8 cellular contexts compared by ENCODE assay signal in genomic region chr7:120856621-120857352, GRCh38. TPM values are rescaled to one million over a fixed set of nuclear protein-coding genes. Genes with fewer than 3 reads are reported as not detected.
DNase-seq lines count a peak whose midpoint lies in the region; ATAC-seq, FAIRE-seq and TF ChIP-seq lines count a peak whose summit lies in the region.

No MANE protein-coding gene starts in this region.

- H3K9me3 ChIP-seq in HepG2 (ENCODE audit: low read length), result no peaks in the 10 kb centered on the region
- no peaks in the 10 kb centered on the region for H3K9me3 ChIP-seq in stomach smooth muscle (ENCODE audit: control insufficient read depth in 2 of 2, low read length in 2 of 2)

- TF ChIP-seq CTCF in GM12864 (IDR thresholded peaks at IDR 0.05; ENCODE audit: low read depth, low read length, missing control alignments) (peak; percentile 18), HL-60 (IDR thresholded peaks at IDR 0.05; ENCODE audit: insufficient read depth, low read length) (no peak), HepG2 (CRISPR knock-in tag; IDR thresholded peaks at IDR 0.05) (no peak)

- no peak overlapping the region for H2AFZ ChIP-seq in HepG2 (ENCODE audit: low read length)

- BruUV-seq in HepG2 (replicated peaks; lab: Mats Ljungman, UMichigan), result no TSS peak

- peak overlapping the region; percentile 86 for H3K4me2 ChIP-seq in HepG2 (ENCODE audit: low read depth, low read length)

- POLR2A ChIA-PET in HepG2 (lab: Yijun Ruan, JAX), result no interaction called here

- H3K27ac ChIP-seq in HL-60 (replicated peaks) (no peak overlapping the region), HepG2 (ENCODE audit: extremely low read length, insufficient read depth, low read length) (no peak overlapping the region), stomach smooth muscle (ENCODE audit: low read length) (no peak overlapping the region)

- intact Hi-C loops in dendritic cell treated with granulocyte-macrophage colony-stimulating factor and Interleukin-4, amounts not matched to agents 40 ng/mL and 50 ng/mL, for 4 days (cut with micrococcal nuclease), result no loop called here
- intact Hi-C loops in HepG2 (cut with micrococcal nuclease; ENCODE audit: unreplicated experiment), result loop anchor here (1.0 to 5.0 kb wide), 4 partner anchors 42 to 85 kb away; no protein-coding TSS in a partner anchor

- peaks cover 18% of the 10 kb centered on the region for H3K4me1 Mint-ChIP-seq in dendritic cell treated with granulocyte-macrophage colony-stimulating factor and Interleukin-4, amounts not matched to agents 40 ng/mL and 50 ng/mL, for 4 days (ENCODE audit: low read depth)

- CTCF ChIA-PET in HepG2 (lab: Yijun Ruan, JAX; ENCODE audit: low intra/inter-chr PET ratio, low total read pairs), result no interaction called here

- H3K9ac ChIP-seq in HepG2 (ENCODE audit: insufficient read depth, low read depth, low read length) (no peak overlapping the region), stomach smooth muscle (ENCODE audit: low read length in 2 of 2) (peak overlapping the region; percentile 30 to 70)

- H3K9me3 Mint-ChIP-seq in dendritic cell treated with granulocyte-macrophage colony-stimulating factor and Interleukin-4, amounts not matched to agents 40 ng/mL and 50 ng/mL, for 4 days, result no peaks in the 10 kb centered on the region

- H3K4me3 Mint-ChIP-seq in dendritic cell treated with granulocyte-macrophage colony-stimulating factor and Interleukin-4, amounts not matched to agents 40 ng/mL and 50 ng/mL, for 4 days, result peak overlapping the region; percentile 70

- TF ChIP-seq EP300 in HepG2 (IDR thresholded peaks at IDR 0.05; ENCODE audit: low read depth in 2 of 2, low read length in 2 of 2) (no peak), HepG2 (CRISPR knock-in tag; IDR thresholded peaks at IDR 0.05; ENCODE audit: borderline replicate concordance) (no peak)

- H3K36me3 Mint-ChIP-seq in dendritic cell treated with granulocyte-macrophage colony-stimulating factor and Interleukin-4, amounts not matched to agents 40 ng/mL and 50 ng/mL, for 4 days (ENCODE audit: low read depth), result no peaks in the 10 kb centered on the region

- H3K36me3 ChIP-seq in HepG2 (replicated peaks in 1 of 2; ENCODE audit: control insufficient read depth in 1 of 2, insufficient read depth in 2 of 2, low read length in 2 of 2) (no peaks in the 10 kb centered on the region), stomach smooth muscle (ENCODE audit: control insufficient read depth in 2 of 2, insufficient read depth in 2 of 2, low read length in 2 of 2) (no peaks in the 10 kb centered on the region)

- H3K27ac Mint-ChIP-seq in dendritic cell treated with granulocyte-macrophage colony-stimulating factor and Interleukin-4, amounts not matched to agents 40 ng/mL and 50 ng/mL, for 4 days, result no peak overlapping the region

- no peak for TF ChIP-seq POLR2A in HepG2 (IDR thresholded peaks at IDR 0.05; ENCODE audit: insufficient read depth in 1 of 2, low read depth in 2 of 2, low read length in 2 of 2)

- DNase-seq in GM12864 (ENCODE audit: low read depth) (peak; percentile 65), HL-60 (ENCODE audit: low read depth in 1 of 2, low spot score in 1 of 2) (no peak), SK-MEL-5 (ENCODE audit: low read depth, low spot score) (peak; percentile 39), HepG2 (ENCODE audit: low spot score) (peak; percentile 18)
- no peak for DNase-seq in NK-92 treated with Interleukin-12 subunit alpha and Interleukin-12 subunit beta, amount 100 ng/mL, for 24 hours (lab: John Stamatoyannopoulos, UW)

- H4K20me1 ChIP-seq in HepG2 (ENCODE audit: insufficient read depth, low read length), result no peaks in the 10 kb centered on the region

- in situ Hi-C loops in SK-MEL-5 (cut with HindIII; ENCODE audit: low pct_unique_long_range_greater_than_20kb, low sequenced_read_pairs), result no loop called here
- in situ Hi-C loops in HepG2 (cut with HindIII; ENCODE audit: extremely low pct_ligation_motif_present, low pct_unique_long_range_greater_than_20kb), result no loop called here

- H3K27me3 ChIP-seq in HL-60 (ENCODE audit: insufficient read depth, poor library complexity, severe bottlenecking) (peaks cover 38% of the 10 kb centered on the region), HepG2 (ENCODE audit: control insufficient read depth in 1 of 2, insufficient read depth in 2 of 2, low read length in 2 of 2) (no peaks in the 10 kb centered on the region; a peak in 1 of 5 replicates), stomach smooth muscle (ENCODE audit: control insufficient read depth in 1 of 2, insufficient read depth in 2 of 2, low read length in 2 of 2) (no peaks in the 10 kb centered on the region)

- H3K4me3 ChIP-seq in GM12864 (ENCODE audit: low read depth, low read length) (peak overlapping the region; percentile 94), HL-60 (replicated peaks; ENCODE audit: insufficient read depth, low read length) (peak overlapping the region; percentile 8; the same call in 1 of the 2 replicates), HepG2 (replicated peaks in 1 of 3; ENCODE audit: insufficient read depth in 1 of 3, low read depth in 2 of 3, low read length in 3 of 3) (peak overlapping the region; percentile 15 to 75 (median 22); a peak in 2 of 6 replicates), stomach smooth muscle (ENCODE audit: low read length in 2 of 2) (peak overlapping the region; percentile 84 to 89)

- peaks cover 57% of the 10 kb centered on the region for H3K27me3 Mint-ChIP-seq in dendritic cell treated with granulocyte-macrophage colony-stimulating factor and Interleukin-4, amounts not matched to agents 40 ng/mL and 50 ng/mL, for 4 days

- peak; percentile 62 for ATAC-seq in GM21515 (IDR thresholded peaks at IDR 0.05; ENCODE audit: unreplicated experiment)
- ATAC-seq in HepG2, result peak; percentile 82

- WGBS in HepG2 (ENCODE audit: low lambda C conversion rate), result 24% methylated on average over 26 of the region's 39 CpGs

- FAIRE-seq in HepG2 (lab: Jason Lieb, UNC), result no peak

- H3K79me2 ChIP-seq in HepG2 (ENCODE audit: insufficient read depth, low read length), result no peaks in the 10 kb centered on the region

- TF ChIP-seq RAD21 in HepG2 (CRISPR knock-in tag; IDR thresholded peaks at IDR 0.05), result no peak

- peaks cover 6% of the 10 kb centered on the region for H3K4me1 ChIP-seq in HepG2 (ENCODE audit: insufficient read depth, low read length)
- no peaks in the 10 kb centered on the region for H3K4me1 ChIP-seq in stomach smooth muscle (ENCODE audit: control insufficient read depth, insufficient read depth, low read length)

TF ChIP-seq in HepG2, 621 proteins besides CTCF, POLR2A, EP300 and RAD21 (continues in another document):
- TF ChIP-seq DR1 (CRISPR knock-in tag; IDR thresholded peaks at IDR 0.05) (no peak), ZBTB49 (CRISPR knock-in tag; IDR thresholded peaks at IDR 0.05; ENCODE audit: borderline replicate concordance) (no peak), SAP130 (CRISPR knock-in tag; IDR thresholded peaks at IDR 0.05; ENCODE audit: low read depth) (0 out of 2 replicates have a peak, but pooled peaks have one; percentile 16)

RNA-seq across cellular contexts. Expression of gene TSPAN12, which starts 1.2 kb away (rescaled TPM):
- 2.3 and 5.7 TPM in 2 replicates for total RNA-seq in SK-MEL-5 (2014; rRNA removed; shearing (Covaris generic))
- polyA plus RNA-seq in SK-MEL-5 (2015; cell fraction: cytosol; rRNA removed), result 3.5 and 4.8 TPM in 2 replicates
- polyA plus RNA-seq in SK-MEL-5 (2015; cell fraction: nucleus; rRNA removed), result 0.57 and 3.2 TPM in 2 replicates
- total RNA-seq in HepG2 (2016; rRNA removed; fragmentation: Illumina TruSeq; extraction: Trizol), result 0.70 and 0.95 TPM in 2 replicates
- total RNA-seq in HepG2 (2016; cell fraction: cytosol; rRNA removed; fragmentation: Illumina TruSeq; extraction: Trizol; ENCODE audit: low read depth), result 0.53 TPM in 1 of 2 replicates, not detected in the other
- total RNA-seq in HepG2 (2016; cell fraction: insoluble cytoplasmic fraction; rRNA removed; fragmentation: Illumina TruSeq; extraction: Trizol), result 1.00 and 1.3 TPM in 2 replicates
- total RNA-seq in HepG2 (2016; cell fraction: membrane; rRNA removed; fragmentation: Illumina TruSeq; extraction: Trizol), result 0.46 and 0.52 TPM in 2 replicates
- total RNA-seq in HepG2 (2016; cell fraction: nucleus; rRNA removed; fragmentation: Illumina TruSeq; extraction: Trizol), result 0.50 and 0.63 TPM in 2 replicates
- 0.24 and 0.48 TPM in 2 replicates for polyA plus RNA-seq in HepG2 (2011; rRNA removed)
- 0.08 and 0.33 TPM in 2 replicates for polyA plus RNA-seq in HepG2 (2011; cell fraction: cytosol; rRNA removed)
- polyA plus RNA-seq in HepG2 (2011; cell fraction: nucleus; rRNA removed), result 0.13 and 0.19 TPM in 2 replicates
- 0.21 and 0.31 TPM in 2 replicates for polyA plus RNA-seq in HepG2 (2012)
- polyA plus RNA-seq in HepG2 (2016; cell fraction: cytosol; fragmentation: Illumina TruSeq; extraction: Trizol; ENCODE audit: low read depth), result 0.17 and 0.32 TPM in 2 replicates
- 0.62 and 0.80 TPM in 2 replicates for polyA plus RNA-seq in HepG2 (2016; cell fraction: insoluble cytoplasmic fraction; fragmentation: Illumina TruSeq; extraction: Trizol; ENCODE audit: low read depth)
- polyA plus RNA-seq in HepG2 (2016; cell fraction: membrane; fragmentation: Illumina TruSeq; extraction: Trizol; ENCODE audit: low read depth), result 0.27 and 0.29 TPM in 2 replicates
- 1.3 and 1.8 TPM in 2 replicates for polyA plus RNA-seq in HepG2 (2016; cell fraction: nucleus; fragmentation: Illumina TruSeq; extraction: Trizol; ENCODE audit: insufficient read depth, low read depth)
- 0.40 and 9.8 TPM in 2 replicates for polyA minus RNA-seq in HepG2 (2011; rRNA and poly(A)+ RNA removed; ENCODE audit: low replicate concordance)
- not detected in 2 replicates for polyA minus RNA-seq in HepG2 (2011; cell fraction: cytosol; rRNA and poly(A)+ RNA removed)
- not detected in 2 replicates for polyA minus RNA-seq in HepG2 (2011; cell fraction: nucleus; rRNA and poly(A)+ RNA removed)

Comparison
In these comparisons a context has a peak if more than half of its experiments do, and no peak if none do; other contexts are left out.
1. DNase-seq: peak in GM12864 (single experiment), SK-MEL-5 (single experiment) and HepG2 (single experiment); none in HL-60 (0 of 2) and NK-92 treated with Interleukin-12 subunit alpha and Interleukin-12 subunit beta, amount 100 ng/mL, for 24 hours (single experiment).
2. H3K4me3 ChIP-seq: peak in every context shown above with its lines; median percentile 94 in GM12864; 86 in stomach smooth muscle; 22 in HepG2; 8 in HL-60.